35 cellular contexts compared by ENCODE assay signal in the genomic region with DNA sequence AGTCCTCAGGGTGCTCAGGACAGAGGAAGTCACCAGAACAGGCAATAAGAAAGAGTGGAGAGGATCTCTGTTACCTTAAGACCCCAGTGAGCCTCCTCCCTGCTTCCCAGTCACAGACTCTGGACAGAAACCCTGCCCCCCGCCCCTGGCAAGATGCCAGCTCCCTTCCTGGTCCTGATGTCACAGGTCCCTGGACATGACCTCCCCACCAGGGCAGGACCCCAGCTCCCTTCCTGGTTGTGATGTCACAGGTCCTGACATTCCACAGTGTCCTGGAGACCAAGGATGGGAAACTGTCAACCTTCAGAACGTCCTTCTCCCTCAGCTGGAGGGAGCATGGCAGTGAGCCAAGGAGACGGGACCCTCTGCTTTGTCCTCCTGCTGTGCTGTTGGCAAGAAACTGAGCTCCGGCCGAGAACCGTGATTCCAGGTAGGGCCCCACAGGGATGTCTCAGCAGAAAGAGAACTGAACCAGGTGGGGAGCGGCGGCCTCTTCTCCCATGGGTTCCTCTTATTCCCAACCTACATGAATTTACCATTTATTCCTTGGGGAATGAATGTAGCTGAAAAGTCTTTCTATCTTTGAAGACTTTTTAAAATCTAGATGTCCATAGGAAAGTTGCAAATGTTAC. TPM values are rescaled to one million over a fixed set of nuclear protein-coding genes. Genes with fewer than 3 reads are reported as not detected.
"Had no signal": no experiment of that assay in that cellular context is flagged by ENCODE, and none has a peak within 500 bp of the region (broad histone marks: within the 10 kb centered on the region; RNA-seq: fewer than 3 reads in every experiment).

A gene with protein sequence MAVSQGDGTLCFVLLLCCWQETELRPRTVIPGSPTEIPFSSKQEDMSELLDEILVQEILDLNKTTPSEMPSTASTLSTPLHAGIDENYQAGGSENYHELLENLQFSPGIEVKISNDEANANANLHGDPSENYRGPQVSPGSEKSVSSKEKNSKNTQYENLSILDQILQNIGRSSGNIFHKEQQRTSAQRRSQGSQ (plus strand): TSS at position 306 of the 632 bp plus-strand sequence. CDS start 31 bp downstream, at position 337.

- H3K27me3 ChIP-seq: ascending aorta, colonic mucosa had no signal

- H3K4me1 ChIP-seq: ascending aorta, colonic mucosa, lower lobe of right lung had no signal

- H3K9me3 ChIP-seq: ascending aorta, colonic mucosa, lower lobe of right lung, thoracic aorta had no signal

- FAIRE-seq: kidney, urothelium cell line had no signal

- H3K36me3 Mint-ChIP-seq: activated naive CD8-positive, alpha-beta T cell treated with anti-CD3 and anti-CD28 coated beads, Interleukin-2, amount 10 ng/mL, durations not matched to agents 7 days and 5 days; brain; immature natural killer cell; natural killer cell treated with Interleukin-12 subunit alpha and Interleukin-12 subunit beta and Interleukin-15 and Interleukin-18, amount 100 ng/mL, for 72 hours had no signal

- H3K4me3 Mint-ChIP-seq: activated B cell treated with CpG ODN at 0.5 μM for 24 hours; activated naive CD4-positive, alpha-beta T cell treated with anti-CD3 and anti-CD28 coated beads for 36 hours; activated naive CD8-positive, alpha-beta T cell treated with anti-CD3 and anti-CD28 coated beads, Interleukin-2, amount 10 ng/mL, durations not matched to agents 7 days and 5 days; brain; effector memory CD8-positive, alpha-beta T cell; immature natural killer cell; natural killer cell treated with Interleukin-12 subunit alpha and Interleukin-12 subunit beta and Interleukin-15 and Interleukin-18, amount 100 ng/mL, for 72 hours; T-helper 2 cell treated with Interferon-gamma antibody and Interleukin-4, amounts not matched to agents 5 μg/mL and 100 μg/mL, for 36 hours had no signal

- H3K27ac Mint-ChIP-seq: activated B cell treated with CpG ODN at 0.5 μM for 24 hours; activated naive CD4-positive, alpha-beta T cell treated with anti-CD3 and anti-CD28 coated beads for 36 hours; activated naive CD8-positive, alpha-beta T cell treated with anti-CD3 and anti-CD28 coated beads, Interleukin-2, amount 10 ng/mL, durations not matched to agents 7 days and 5 days; brain; effector memory CD8-positive, alpha-beta T cell; immature natural killer cell; natural killer cell treated with Interleukin-12 subunit alpha and Interleukin-12 subunit beta and Interleukin-15 and Interleukin-18, amount 100 ng/mL, for 72 hours; progenitor cell of endocrine pancreas; T-helper 2 cell treated with Interferon-gamma antibody and Interleukin-4, amounts not matched to agents 5 μg/mL and 100 μg/mL, for 36 hours had no signal

- H3K4me1 Mint-ChIP-seq: activated B cell treated with CpG ODN at 0.5 μM for 24 hours; activated naive CD8-positive, alpha-beta T cell treated with anti-CD3 and anti-CD28 coated beads, Interleukin-2, amount 10 ng/mL, durations not matched to agents 7 days and 5 days; brain; immature natural killer cell had no signal

- H3K9me3 Mint-ChIP-seq: effector memory CD8-positive, alpha-beta T cell; T-helper 2 cell treated with Interferon-gamma antibody and Interleukin-4, amounts not matched to agents 5 μg/mL and 100 μg/mL, for 36 hours had no signal

- DNase-seq: activated B cell treated with CpG ODN at 0.5 μM for 24 hours; activated effector memory CD4-positive, alpha-beta T cell treated with Interleukin-2 at 50 U/mL for 16 hours; activated naive CD4-positive, alpha-beta T cell treated with anti-CD3 and anti-CD28 coated beads for 36 hours; activated naive CD8-positive, alpha-beta T cell treated with anti-CD3 and anti-CD28 coated beads, Interleukin-2, amount 10 ng/mL, durations not matched to agents 7 days and 5 days; cerebellar nuclear complex; colonic mucosa; dorsolateral prefrontal cortex; effector memory CD8-positive, alpha-beta T cell; erythroblast; head of caudate nucleus; hippocampal formation; immature natural killer cell; kidney; lower lobe of right lung; mesenchymal stem cell; stimulated activated CD4-positive, alpha-beta T cell treated with anti-CD3 and anti-CD28 coated beads, Interleukin-12 subunit alpha, Interleukin-12 subunit beta, amount 100 ng/mL, for 4 hours; stimulated activated CD4-positive, alpha-beta T cell treated with anti-CD3 and anti-CD28 coated beads, Interleukin-4, amount 100 ng/mL, for 1 hour; stimulated activated naive CD8-positive, alpha-beta T cell treated with anti-CD3 and anti-CD28 coated beads, Interleukin-15, Interleukin-2, amounts not matched to agents 100 U/mL and 50 U/mL, for 24 hours; T-helper 1 cell; trophoblast cell had no signal

- H3K27ac ChIP-seq: ascending aorta, cardiac muscle cell, colonic mucosa, dorsolateral prefrontal cortex, lower lobe of right lung, skin epidermis, thoracic aorta had no signal

RNA-seq across cellular contexts. Expression of the gene that starts here (rescaled TPM):
- total RNA-seq: activated B cell treated with CpG ODN at 0.5 μM for 24 hours; activated naive CD4-positive, alpha-beta T cell treated with anti-CD3 and anti-CD28 coated beads for 36 hours; activated naive CD8-positive, alpha-beta T cell treated with anti-CD3 and anti-CD28 coated beads, Interleukin-2, amount 10 ng/mL, durations not matched to agents 7 days and 5 days; ascending aorta; cardiac muscle cell; colonic mucosa; dorsolateral prefrontal cortex; fibroblast of lung; fibroblast of villous mesenchyme; kidney; lower lobe of right lung; mononuclear cell; natural killer cell treated with Interleukin-12 subunit alpha and Interleukin-12 subunit beta and Interleukin-15 and Interleukin-18, amount 100 ng/mL, for 72 hours; osteoblast; progenitor cell of endocrine pancreas; renal cortical epithelial cell; sciatic nerve; thoracic aorta had no signal
